ENCODE assay signal across 1 cellular context in the genomic region with DNA sequence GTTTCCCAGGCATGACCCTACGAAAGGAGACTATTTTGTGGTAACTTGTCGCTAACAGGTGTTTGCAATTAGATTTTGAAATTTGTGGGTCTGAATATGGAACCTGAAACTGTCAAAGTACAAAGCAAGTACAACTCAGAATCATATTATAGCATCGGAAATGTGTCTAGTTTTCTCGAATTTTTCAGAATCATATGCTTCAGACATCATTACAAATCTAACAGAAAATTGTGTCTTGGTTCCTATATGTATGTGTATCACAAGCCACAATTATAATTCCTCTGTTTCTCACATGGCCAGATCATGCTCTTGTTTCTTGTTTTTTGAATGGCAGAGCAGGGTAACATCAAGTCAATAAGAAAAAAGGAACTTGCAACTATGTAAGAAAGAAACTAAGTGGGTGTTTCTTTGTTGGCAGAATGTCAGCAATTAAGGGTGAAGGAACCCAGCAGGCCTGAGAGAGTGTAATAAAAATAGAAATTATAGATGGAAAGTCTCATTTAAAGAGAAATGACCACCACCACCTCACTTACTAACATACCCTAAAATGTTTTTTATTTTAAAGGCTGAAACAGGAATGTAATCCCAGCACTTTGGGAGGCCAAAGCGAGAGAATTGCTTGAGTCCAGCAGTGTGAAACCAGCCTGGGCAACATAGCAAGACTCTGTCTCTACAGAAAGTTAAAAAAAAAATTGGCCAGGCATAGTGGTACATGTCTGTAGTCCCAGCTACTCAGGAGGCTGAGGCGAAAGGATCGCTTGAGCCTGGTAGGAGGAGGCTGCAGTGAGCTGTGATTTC.
TF ChIP-seq lines count a peak whose summit lies in the region.

No MANE protein-coding gene starts in this region.

TF ChIP-seq in GM23338, 12 proteins besides CTCF, POLR2A, EP300 and RAD21 (continued from another document):
- TF ChIP-seq ZNF462 (CRISPR knock-in tag; IDR thresholded peaks at IDR 0.05) = no peak
- no peak for TF ChIP-seq EZH2phosphoT487 (IDR thresholded peaks at IDR 0.05; ENCODE audit: unreplicated experiment)
